In genomic region chrX:68717663-68718442, GRCh38 we compare ENCODE assay signal across 21 cellular contexts.
DNase-seq lines count a peak whose midpoint lies in the region; ATAC-seq and TF ChIP-seq lines count a peak whose summit lies in the region.
"Had no signal": no experiment of that assay in that cellular context is flagged by ENCODE, and none has a peak within 500 bp of the region (broad histone marks: within the 10 kb centered on the region; RNA-seq: fewer than 3 reads in every experiment).

No MANE protein-coding gene starts in this region.

- no peak for ATAC-seq in Right ventricle myocardium inferior
- ATAC-seq: GM12878 had no signal

- DNase-seq in cardiac septum (ENCODE audit: low spot score) (peak; percentile 66), Right ventricle myocardium inferior (ENCODE audit: missing footprints) (no peak), endothelial cell (ENCODE audit: low spot score) (no peak), osteoblast (ENCODE audit: insufficient read length, low spot score, missing footprints) (peak; percentile 62), spleen (peak; percentile 65), transverse colon (no peak), medulla oblongata (ENCODE audit: extremely low spot score) (no peak)
- DNase-seq: ACHN; BE2C; C1 segment of cervical spinal cord; CD4-positive, CD25-positive, alpha-beta regulatory T cell; CD8-positive, alpha-beta memory T cell; COR-L47; DMS 273 treated with DMSO at 0.1 percent for 48 hours; DMS53; DND-41; EL; GM23248 had no signal

- TF ChIP-seq CTCF in endothelial cell (IDR thresholded peaks at IDR 0.05; ENCODE audit: unreplicated experiment) (no peak), osteoblast (IDR thresholded peaks at IDR 0.05; ENCODE audit: extremely low read depth, low read depth, low read length) (no peak), spleen (IDR thresholded peaks at IDR 0.05 in 8 of 11, conservative IDR thresholded peaks at IDR 0.05 in 3 of 11) (no peak), transverse colon (IDR thresholded peaks at IDR 0.05) (no peak)

- TF ChIP-seq EP300 in transverse colon (IDR thresholded peaks at IDR 0.05; ENCODE audit: low read depth): no peak

- no peaks in the 10 kb centered on the region for H3K9me3 Mint-ChIP-seq in endothelial cell (ENCODE audit: unreplicated experiment)
- H3K9me3 Mint-ChIP-seq: CD8-positive, alpha-beta memory T cell; IgD-negative memory B cell had no signal

- peaks cover 58% of the 10 kb centered on the region for H3K36me3 Mint-ChIP-seq in endothelial cell (ENCODE audit: low read depth, unreplicated experiment)
- H3K36me3 Mint-ChIP-seq: CD4-positive, CD25-positive, alpha-beta regulatory T cell; IgD-negative memory B cell had no signal

- H3K4me3 Mint-ChIP-seq in endothelial cell (ENCODE audit: unreplicated experiment): no peak overlapping the region
- H3K4me3 Mint-ChIP-seq: CD4-positive, CD25-positive, alpha-beta regulatory T cell; CD8-positive, alpha-beta memory T cell; IgD-negative memory B cell had no signal

- 82 to 91% (median 90%) methylated on average over 13 to 24 of the region's 24 CpGs for WGBS in spleen, 5 donors
- WGBS in transverse colon (ENCODE audit: low coverage in 1 of 2), 2 donors: 82% methylated on average over 24 of the region's 24 CpGs; no CpG with 5 or more reads in 1 of the 2 donors

- H3K27me3 ChIP-seq in osteoblast (ENCODE audit: insufficient read depth, low read length) (peaks cover 5% of the 10 kb centered on the region), spleen (replicated peaks in 1 of 7) (no peaks in the 10 kb centered on the region), transverse colon (no peaks in the 10 kb centered on the region)
- H3K27me3 ChIP-seq: BE2C had no signal

- H3K4me3 ChIP-seq in osteoblast (ENCODE audit: insufficient read depth, low read length): no peak overlapping the region
- no peak overlapping the region for H3K4me3 ChIP-seq in spleen
- H3K4me3 ChIP-seq in transverse colon: no peak overlapping the region
- H3K4me3 ChIP-seq: GM12878, GM23248, HAP-1 had no signal

- peaks cover 20% of the 10 kb centered on the region for H3K27me3 Mint-ChIP-seq in endothelial cell (ENCODE audit: unreplicated experiment)
- H3K27me3 Mint-ChIP-seq: CD4-positive, CD25-positive, alpha-beta regulatory T cell; IgD-negative memory B cell had no signal

- H4K20me1 ChIP-seq in osteoblast (ENCODE audit: insufficient read depth, low read length): peaks cover 3% of the 10 kb centered on the region

- peak overlapping the region; percentile 82 for H3K27ac Mint-ChIP-seq in endothelial cell (ENCODE audit: unreplicated experiment)
- H3K27ac Mint-ChIP-seq: CD4-positive, CD25-positive, alpha-beta regulatory T cell; CD8-positive, alpha-beta memory T cell; IgD-negative memory B cell had no signal

- in situ Hi-C loops in transverse colon (cut with MboI; ENCODE audit: low pct_ligation_motif_present in 1 of 4, low pct_unique_long_range_greater_than_20kb in 1 of 4, low sequenced_read_pairs in 3 of 4): loop anchor here in 3 of 4 donors (25.0 kb wide), 1 partner anchor 206 kb away; no protein-coding TSS in a partner anchor

- H3K27ac ChIP-seq in osteoblast (ENCODE audit: low read depth, low read length) (no peak overlapping the region), spleen (no peak overlapping the region), transverse colon (no peak overlapping the region)
- H3K27ac ChIP-seq: GM23248 had no signal

- no peak overlapping the region for H3K4me2 ChIP-seq in osteoblast (ENCODE audit: insufficient read depth, low read length)

- H3K4me1 ChIP-seq in osteoblast (ENCODE audit: insufficient read depth, low read length): no peaks in the 10 kb centered on the region
- no peaks in the 10 kb centered on the region for H3K4me1 ChIP-seq in spleen
- no peaks in the 10 kb centered on the region for H3K4me1 ChIP-seq in transverse colon
- H3K4me1 ChIP-seq: BE2C, HAP-1 had no signal

- no peak overlapping the region for H2AFZ ChIP-seq in osteoblast (ENCODE audit: low read length)
- H2AFZ ChIP-seq: GM23248 had no signal

- H3K79me2 ChIP-seq in osteoblast (ENCODE audit: insufficient read depth, low read length): no peaks in the 10 kb centered on the region

- peaks cover 10% of the 10 kb centered on the region for H3K36me3 ChIP-seq in osteoblast (ENCODE audit: insufficient read depth, low read length)
- peaks cover 0 to 100% (median 5%) of the 10 kb centered on the region in 6 donors for H3K36me3 ChIP-seq in spleen
- H3K36me3 ChIP-seq in transverse colon: no peaks in the 10 kb centered on the region
- H3K36me3 ChIP-seq: BE2C, HAP-1 had no signal

- intact Hi-C loops in cardiac septum (cut with DNase I) (loop anchor here (10.0 kb wide), 1 partner anchor 123 kb away; no protein-coding TSS in a partner anchor), Right ventricle myocardium inferior (cut with DNase I) (loop anchor here (10.0 kb wide), 1 partner anchor 523 kb away; no protein-coding TSS in a partner anchor), spleen (cut with DNase I; ENCODE audit: low total_unique reads) (no loop called here), transverse colon (cut with DNase I; ENCODE audit: low total_unique reads) (no loop called here)

- TF ChIP-seq POLR2A in spleen (IDR thresholded peaks at IDR 0.05) (no peak), transverse colon (IDR thresholded peaks at IDR 0.05) (no peak)

- H3K9me3 ChIP-seq in osteoblast (ENCODE audit: low read depth, low read length): no peaks in the 10 kb centered on the region
- H3K9me3 ChIP-seq in spleen: no peaks in the 10 kb centered on the region
- no peaks in the 10 kb centered on the region for H3K9me3 ChIP-seq in transverse colon
- H3K9me3 ChIP-seq: BE2C, HAP-1 had no signal

- peaks cover 14% of the 10 kb centered on the region for H3K4me1 Mint-ChIP-seq in endothelial cell (ENCODE audit: unreplicated experiment)
- H3K4me1 Mint-ChIP-seq: CD4-positive, CD25-positive, alpha-beta regulatory T cell; CD8-positive, alpha-beta memory T cell; IgD-negative memory B cell had no signal

Comparison
In these comparisons a context has a peak if more than half of its experiments do, and no peak if none do; other contexts are left out.
1. DNase-seq: peak in cardiac septum (single experiment), osteoblast (single experiment) and spleen (single experiment); none in Right ventricle myocardium inferior (single experiment), endothelial cell (single experiment), transverse colon (single experiment) and medulla oblongata (single experiment).
2. intact Hi-C loops: an anchor here in cardiac septum (10.0 kb wide) and Right ventricle myocardium inferior (10.0 kb wide); none called in spleen and transverse colon.